Comparison of ENCODE assay signal across 27 cellular contexts in the genomic region with DNA sequence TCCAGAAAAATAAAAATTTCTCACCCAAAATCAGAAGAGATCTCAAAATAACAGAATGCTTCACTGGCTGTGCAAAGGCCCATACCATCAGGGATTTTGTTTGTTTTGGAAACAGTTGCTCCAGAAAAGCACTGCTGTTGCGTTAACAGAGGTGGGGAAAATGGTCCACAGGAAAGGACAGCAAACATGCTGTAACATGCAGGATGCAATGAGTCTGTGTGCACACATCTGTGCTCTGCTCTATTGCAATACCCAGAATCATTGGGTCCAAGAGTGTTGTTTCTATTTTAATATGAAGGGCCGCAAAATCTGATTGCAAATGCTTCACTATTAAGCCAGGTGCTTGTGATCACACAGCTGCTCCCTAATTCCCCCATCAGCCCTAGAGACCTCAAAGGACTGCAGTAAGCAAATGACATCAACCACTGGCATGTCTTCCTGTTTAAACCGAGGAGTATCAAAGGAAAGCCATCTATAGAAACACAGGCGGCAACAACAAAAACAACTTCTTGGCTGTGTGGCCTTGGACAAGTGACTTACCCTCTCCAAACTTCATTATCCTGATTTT.
DNase-seq lines count a peak whose midpoint lies in the region; ATAC-seq and TF ChIP-seq lines count a peak whose summit lies in the region.
"Had no signal": no experiment of that assay in that cellular context is flagged by ENCODE, and none has a peak within 500 bp of the region (broad histone marks: within the 10 kb centered on the region; RNA-seq: fewer than 3 reads in every experiment).

No MANE protein-coding gene starts in this region.

- no peak for TF ChIP-seq POLR2A in heart left ventricle (IDR thresholded peaks at IDR 0.05)
- TF ChIP-seq POLR2A in vagina (IDR thresholded peaks at IDR 0.05): no peak

- peak overlapping the region in 1 of 5 experiments; percentile 17 for H3K4me3 Mint-ChIP-seq in brain
- H3K4me3 Mint-ChIP-seq: activated B cell treated with CpG ODN at 0.5 μM for 24 hours; activated naive CD8-positive, alpha-beta T cell treated with anti-CD3 and anti-CD28 coated beads, Interleukin-2, amount 10 ng/mL, durations not matched to agents 7 days and 5 days; CD4-positive, alpha-beta memory T cell; naive thymus-derived CD8-positive, alpha-beta T cell; stimulated activated naive CD8-positive, alpha-beta T cell treated with anti-CD3 and anti-CD28 coated beads, Interleukin-15, Interleukin-2, amounts not matched to agents 100 ng/mL and 50 ng/mL, for 24 hours; T-helper 2 cell treated with Interferon-gamma antibody and Interleukin-4, amounts not matched to agents 5 μg/mL and 100 μg/mL, for 36 hours had no signal

- intact Hi-C loops in left ventricle myocardium superior (cut with micrococcal nuclease) (no loop called here), heart left ventricle (cut with DNase I) (loop anchor here in 3 of 10 donors (5.0 to 10.0 kb wide), 2 partner anchors 175 to 177 kb away; no protein-coding TSS in a partner anchor), vagina (cut with DNase I) (no loop called here)

- TF ChIP-seq CTCF in heart left ventricle (IDR thresholded peaks at IDR 0.05) (no peak), brain (conservative IDR thresholded peaks at IDR 0.05) (no peak), vagina (IDR thresholded peaks at IDR 0.05) (no peak)

- no peak overlapping the region for H3K4me3 ChIP-seq in heart left ventricle
- H3K4me3 ChIP-seq in vagina: no peak overlapping the region
- H3K4me3 ChIP-seq: esophagus squamous epithelium, gastroesophageal sphincter, spleen, tibial artery had no signal

- ATAC-seq in left ventricle myocardium superior (peak; percentile 11), heart left ventricle (no peak)
- ATAC-seq: gastroesophageal sphincter; naive thymus-derived CD8-positive, alpha-beta T cell; SK-N-SH treated with all-trans-retinoic acid at 6 μM for 48 hours had no signal

- H3K27me3 ChIP-seq in heart left ventricle (no peaks in the 10 kb centered on the region), vagina (no peaks in the 10 kb centered on the region)
- H3K27me3 ChIP-seq: esophagus squamous epithelium, gastroesophageal sphincter, spleen, tibial artery had no signal

- H3K9me3 ChIP-seq in heart left ventricle: peaks cover 0 to 15% (median 0%) of the 10 kb centered on the region in 12 donors
- H3K9me3 ChIP-seq in vagina: no peaks in the 10 kb centered on the region
- H3K9me3 ChIP-seq: esophagus squamous epithelium had no signal

- H3K27ac Mint-ChIP-seq in brain: peak overlapping the region in 4 of 5 experiments; percentile 18 to 26 (median 22)
- H3K27ac Mint-ChIP-seq: activated B cell treated with CpG ODN at 0.5 μM for 24 hours; activated naive CD8-positive, alpha-beta T cell treated with anti-CD3 and anti-CD28 coated beads, Interleukin-2, amount 10 ng/mL, durations not matched to agents 7 days and 5 days; CD4-positive, alpha-beta memory T cell; naive thymus-derived CD8-positive, alpha-beta T cell; stimulated activated naive CD8-positive, alpha-beta T cell treated with anti-CD3 and anti-CD28 coated beads, Interleukin-15, Interleukin-2, amounts not matched to agents 100 ng/mL and 50 ng/mL, for 24 hours; T-helper 2 cell treated with Interferon-gamma antibody and Interleukin-4, amounts not matched to agents 5 μg/mL and 100 μg/mL, for 36 hours had no signal

- H3K27me3 Mint-ChIP-seq in brain: no peaks in the 10 kb centered on the region
- H3K27me3 Mint-ChIP-seq: activated naive CD8-positive, alpha-beta T cell treated with anti-CD3 and anti-CD28 coated beads, Interleukin-2, amount 10 ng/mL, durations not matched to agents 7 days and 5 days; CD4-positive, alpha-beta memory T cell; naive thymus-derived CD8-positive, alpha-beta T cell; stimulated activated naive CD8-positive, alpha-beta T cell treated with anti-CD3 and anti-CD28 coated beads, Interleukin-15, Interleukin-2, amounts not matched to agents 100 ng/mL and 50 ng/mL, for 24 hours had no signal

- H3K9me3 Mint-ChIP-seq in brain: peaks cover 3 to 16% (median 5%) of the 10 kb centered on the region in 5 experiments
- H3K9me3 Mint-ChIP-seq: activated B cell treated with CpG ODN at 0.5 μM for 24 hours; activated naive CD8-positive, alpha-beta T cell treated with anti-CD3 and anti-CD28 coated beads, Interleukin-2, amount 10 ng/mL, durations not matched to agents 7 days and 5 days; CD4-positive, alpha-beta memory T cell; naive thymus-derived CD8-positive, alpha-beta T cell; stimulated activated naive CD8-positive, alpha-beta T cell treated with anti-CD3 and anti-CD28 coated beads, Interleukin-15, Interleukin-2, amounts not matched to agents 100 ng/mL and 50 ng/mL, for 24 hours; T-helper 2 cell treated with Interferon-gamma antibody and Interleukin-4, amounts not matched to agents 5 μg/mL and 100 μg/mL, for 36 hours had no signal

- peak overlapping the region in 2 of 12 donors; percentile 40 to 65 for H3K27ac ChIP-seq in heart left ventricle
- peak overlapping the region; percentile 52 for H3K27ac ChIP-seq in vagina
- H3K27ac ChIP-seq: spleen, tibial artery had no signal

- H3K36me3 Mint-ChIP-seq in brain: peaks cover 23% of the 10 kb centered on the region
- H3K36me3 Mint-ChIP-seq: activated naive CD8-positive, alpha-beta T cell treated with anti-CD3 and anti-CD28 coated beads, Interleukin-2, amount 10 ng/mL, durations not matched to agents 7 days and 5 days had no signal

- DNase-seq in left ventricle myocardium superior (no peak), heart left ventricle (no peak), NCI-H1694 treated with DMSO at 0.1 percent for 48 hours (lab: John Stamatoyannopoulos, UW) (peak; percentile 84), vagina (ENCODE audit: extremely low spot score in 2 of 2) (no peak), NCI-H2196 treated with DMSO at 0.1 percent for 48 hours (lab: John Stamatoyannopoulos, UW; ENCODE audit: unreplicated experiment) (no peak), NCI-H2107 treated with DMSO at 0.1 percent for 48 hours (lab: John Stamatoyannopoulos, UW; ENCODE audit: unreplicated experiment) (no peak), mucosa of gallbladder (ENCODE audit: low spot score) (no peak)
- DNase-seq: activated B cell treated with CpG ODN at 0.5 μM for 24 hours; activated CD4-positive, alpha-beta T cell treated with anti-CD3 and anti-CD28 coated beads, Interleukin-2, amount 50 U/mL, for 48 hours; activated naive CD8-positive, alpha-beta T cell treated with anti-CD3 and anti-CD28 coated beads, Interleukin-2, amount 10 ng/mL, durations not matched to agents 7 days and 5 days; CD4-positive, alpha-beta memory T cell; DMS79 treated with DMSO at 0.1 percent for 48 hours; effector memory CD4-positive, alpha-beta T cell; esophagus squamous epithelium; Kasumi-1; kidney glomerular epithelial cell; mesendoderm; naive thymus-derived CD8-positive, alpha-beta T cell; NCI-H2227 treated with DMSO at 0.1 percent for 48 hours; spleen; stimulated activated CD4-positive, alpha-beta T cell treated with anti-CD3 and anti-CD28 coated beads, Interleukin-4, amount 100 ng/mL, for 4 hours; tibial artery had no signal

- peaks cover 4 to 56% (median 34%) of the 10 kb centered on the region in 12 donors for H3K4me1 ChIP-seq in heart left ventricle
- peaks cover 27% of the 10 kb centered on the region for H3K4me1 ChIP-seq in vagina

- peaks cover 0 to 11% (median 0%) of the 10 kb centered on the region in 9 donors for H3K36me3 ChIP-seq in heart left ventricle
- no peaks in the 10 kb centered on the region for H3K36me3 ChIP-seq in vagina
- H3K36me3 ChIP-seq: spleen, tibial artery had no signal

- H3K4me1 Mint-ChIP-seq in brain: peaks cover 28% of the 10 kb centered on the region
- H3K4me1 Mint-ChIP-seq: activated B cell treated with CpG ODN at 0.5 μM for 24 hours; activated naive CD8-positive, alpha-beta T cell treated with anti-CD3 and anti-CD28 coated beads, Interleukin-2, amount 10 ng/mL, durations not matched to agents 7 days and 5 days had no signal

- WGBS in heart left ventricle, 4 donors: 37 to 47% (median 41%) methylated on average over 4 of the region's 4 CpGs
